20 cellular contexts compared by ENCODE assay signal in the genomic region with DNA sequence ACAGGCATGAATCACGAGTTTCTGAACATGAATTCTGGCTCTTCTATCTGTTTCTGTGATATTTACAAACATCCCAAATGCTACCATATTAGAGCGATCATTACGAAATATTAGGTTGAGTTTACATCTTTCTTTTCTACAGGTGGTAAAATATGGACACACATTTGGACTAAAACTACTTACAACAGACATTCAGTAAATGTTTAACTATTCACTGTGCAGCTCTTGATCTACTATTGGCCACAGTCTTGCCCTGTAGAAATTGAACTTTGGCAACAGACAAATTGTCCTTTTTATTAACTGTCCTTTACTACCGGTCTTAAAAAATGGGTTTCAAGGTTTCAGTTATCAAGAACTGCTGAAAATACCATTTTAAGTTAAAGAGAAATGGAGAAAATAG.
"Had no signal": no experiment of that assay in that cellular context is flagged by ENCODE, and none has a peak within 500 bp of the region (broad histone marks: within the 10 kb centered on the region; RNA-seq: fewer than 3 reads in every experiment).

No MANE protein-coding gene starts in this region.

- H3K4me3 Mint-ChIP-seq: memory B cell, naive B cell had no signal

- H3K27ac Mint-ChIP-seq: memory B cell, naive B cell had no signal

- H3K9me3 ChIP-seq: colonic mucosa, left lung, lower lobe of right lung, neutrophil, right atrium auricular region, stomach, thoracic aorta, transverse colon had no signal

- FAIRE-seq: small intestine had no signal

- H3K4me3 ChIP-seq: colonic mucosa, hepatocyte, left lung, lower lobe of right lung, right atrium auricular region, stomach, thoracic aorta, transverse colon had no signal

- H3K4me1 ChIP-seq: colonic mucosa, left lung, lower lobe of right lung had no signal

- ATAC-seq: foreskin keratinocyte, left lung, lower lobe of right lung had no signal

- H3K9me3 Mint-ChIP-seq: memory B cell, naive B cell had no signal

- H2AFZ ChIP-seq: hepatocyte had no signal

- H3K27ac ChIP-seq: colonic mucosa, foreskin keratinocyte, hepatocyte, left lung, lower lobe of right lung, neutrophil, right atrium auricular region, stomach, thoracic aorta, transverse colon had no signal

- H3K79me2 ChIP-seq: hepatocyte had no signal

- H3K27me3 ChIP-seq: colonic mucosa, foreskin keratinocyte, hepatocyte, left lung, right atrium auricular region, stomach, transverse colon had no signal

- H3K36me3 Mint-ChIP-seq: memory B cell, naive B cell had no signal

- H3K36me3 ChIP-seq: colonic mucosa, left lung, lower lobe of right lung, neutrophil, right atrium auricular region, stomach, thoracic aorta, transverse colon had no signal

- H3K4me2 ChIP-seq: hepatocyte had no signal

- DNase-seq: colonic mucosa; dermis blood vessel endothelial cell; foreskin keratinocyte; kidney glomerular epithelial cell; left lung; lower lobe of right lung; midbrain; naive B cell; posterior cingulate gyrus; small intestine; stimulated activated CD4-positive, alpha-beta T cell treated with anti-CD3 and anti-CD28 coated beads, Interleukin-12 subunit alpha, Interleukin-12 subunit beta, amount 100 ng/mL, for 4 hours; stimulated activated naive CD4-positive, alpha-beta T cell; stomach; substantia nigra; transverse colon had no signal
